In the genomic region with DNA sequence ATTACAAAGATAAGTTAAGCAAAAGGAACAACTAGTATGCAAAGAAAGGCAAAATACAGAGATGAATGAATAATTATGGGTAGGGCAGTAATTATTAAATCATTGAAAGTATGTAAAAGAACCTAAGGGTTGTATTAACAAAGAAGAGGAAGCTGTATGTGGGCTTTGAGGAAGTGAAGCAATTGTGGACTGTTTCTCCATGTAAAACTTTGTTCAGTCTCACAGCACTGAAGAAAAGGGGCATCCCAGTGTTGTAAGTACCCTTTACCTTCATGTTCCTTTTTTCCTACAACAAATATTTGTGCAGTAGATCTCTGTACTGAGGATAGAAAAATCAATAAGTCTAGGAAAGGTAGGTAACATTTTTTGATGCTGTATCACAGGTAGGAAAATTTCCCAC, we compare ENCODE assay signal across 12 cellular contexts.
"Had no signal": no experiment of that assay in that cellular context is flagged by ENCODE, and none has a peak within 500 bp of the region (broad histone marks: within the 10 kb centered on the region; RNA-seq: fewer than 3 reads in every experiment).

No MANE protein-coding gene starts in this region.

- DNase-seq: activated B cell treated with CpG ODN at 0.5 μM for 24 hours; activated CD4-positive, alpha-beta T cell treated with anti-CD3 and anti-CD28 coated beads, Interleukin-2, amount 10 ng/mL, durations not matched to agents 24 days and 14 days; activated naive CD4-positive, alpha-beta T cell; esophagus squamous epithelium; foreskin keratinocyte; heart left ventricle; naive thymus-derived CD8-positive, alpha-beta T cell; nucleus accumbens; right lobe of liver; stimulated activated CD4-positive, alpha-beta T cell treated with anti-CD3 and anti-CD28 coated beads, Interleukin-2, amount 100 ng/mL, for 24 hours; stimulated activated naive CD8-positive, alpha-beta T cell treated with anti-CD3 and anti-CD28 coated beads, Interleukin-15, Interleukin-2, amounts not matched to agents 100 U/mL and 50 U/mL, for 24 hours had no signal

- ATAC-seq: foreskin keratinocyte; heart left ventricle; naive thymus-derived CD8-positive, alpha-beta T cell; stimulated activated naive CD8-positive, alpha-beta T cell treated with anti-CD3 and anti-CD28 coated beads, Interleukin-15, Interleukin-2, amounts not matched to agents 100 U/mL and 50 U/mL, for 24 hours had no signal

- H3K27ac ChIP-seq: ascending aorta, esophagus squamous epithelium, foreskin keratinocyte, heart left ventricle, right lobe of liver had no signal

- H3K27me3 ChIP-seq: ascending aorta, esophagus squamous epithelium, foreskin keratinocyte, right lobe of liver had no signal

- H3K9me3 ChIP-seq: ascending aorta, esophagus squamous epithelium, heart left ventricle, right lobe of liver had no signal

- H3K4me3 ChIP-seq: ascending aorta, esophagus squamous epithelium, heart left ventricle, right lobe of liver had no signal

- H3K4me1 ChIP-seq: ascending aorta, esophagus squamous epithelium, foreskin keratinocyte, heart left ventricle, right lobe of liver had no signal

- H3K36me3 ChIP-seq: ascending aorta, esophagus squamous epithelium, heart left ventricle, right lobe of liver had no signal
